In the genomic region with DNA sequence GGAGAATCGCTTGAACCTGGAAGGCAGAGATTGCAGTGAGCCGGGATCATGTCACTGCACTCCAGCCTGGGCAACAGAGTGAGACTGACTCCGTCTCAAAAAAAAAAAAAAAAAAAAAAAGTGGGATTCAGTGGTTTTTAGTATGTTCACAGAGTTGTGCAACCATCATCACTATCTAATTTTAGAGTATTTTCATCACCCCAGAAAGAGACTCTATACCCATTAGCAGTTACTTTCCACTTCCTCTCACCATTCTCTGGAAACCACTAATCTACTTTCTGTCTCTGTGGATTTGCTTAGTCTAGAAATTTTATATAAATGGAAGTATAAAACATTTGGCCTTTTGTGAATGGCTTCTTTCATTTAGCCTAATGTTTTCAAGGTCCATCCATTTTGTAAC, we compare ENCODE assay signal across 16 cellular contexts.
DNase-seq lines count a peak whose midpoint lies in the region; ATAC-seq and TF ChIP-seq lines count a peak whose summit lies in the region.
"Had no signal": no experiment of that assay in that cellular context is flagged by ENCODE, and none has a peak within 500 bp of the region (broad histone marks: within the 10 kb centered on the region; RNA-seq: fewer than 3 reads in every experiment).

No MANE protein-coding gene starts in this region.

- peaks cover 29% of the 10 kb centered on the region for H3K79me2 ChIP-seq in SK-N-SH (ENCODE audit: insufficient read depth)

- CTCF ChIA-PET in SK-N-SH (lab: Yijun Ruan, JAX) = interaction anchor here (0.9 kb wide), 1 partner anchor 21 kb away, joined by 3 read pairs; no protein-coding TSS in a partner anchor

- TF ChIP-seq EP300 in SK-N-SH (IDR thresholded peaks at IDR 0.05; ENCODE audit: borderline replicate concordance in 1 of 2, low read depth in 1 of 2, low read length in 1 of 2) = no peak

- H3F3A ChIP-seq in SK-N-SH (replicated peaks; ENCODE audit: insufficient read depth) = peaks cover 10% of the 10 kb centered on the region

- POLR2A ChIA-PET in SK-N-SH (lab: Yijun Ruan, JAX) = no interaction called here

- H3K4me3 ChIP-seq in ascending aorta = no peak overlapping the region
- H3K4me3 ChIP-seq in SK-N-SH (ENCODE audit: low read depth in 2 of 2, low read length in 1 of 2) = no peak overlapping the region
- H3K4me3 ChIP-seq: ovary, SJCRH30 had no signal

- H2AFZ ChIP-seq in SK-N-SH (ENCODE audit: low read depth) = no peak overlapping the region

- no peaks in the 10 kb centered on the region for H3K9me3 ChIP-seq in ascending aorta
- H3K9me3 ChIP-seq in SK-N-SH = no peaks in the 10 kb centered on the region
- H3K9me3 ChIP-seq: ovary, SJCRH30 had no signal

- H3K27me3 ChIP-seq in ascending aorta (no peaks in the 10 kb centered on the region), SK-N-SH (ENCODE audit: insufficient read depth) (no peaks in the 10 kb centered on the region)
- H3K27me3 ChIP-seq: ovary, SJCRH30 had no signal

- no peaks in the 10 kb centered on the region for H3K36me3 ChIP-seq in ascending aorta
- no peaks in the 10 kb centered on the region for H3K36me3 ChIP-seq in SK-N-SH (replicated peaks in 1 of 2; ENCODE audit: control insufficient read depth in 1 of 2, insufficient read depth in 2 of 2, low read length in 1 of 2)
- H3K36me3 ChIP-seq: ovary, SJCRH30 had no signal

- no peak for TF ChIP-seq CTCF in ascending aorta (IDR thresholded peaks at IDR 0.05)
- TF ChIP-seq CTCF in SK-N-SH (IDR thresholded peaks at IDR 0.05) = no peak

- intact Hi-C loops in ascending aorta (cut with DNase I) = no loop called here

- no peak overlapping the region for H3K4me2 ChIP-seq in SK-N-SH

- no peaks in the 10 kb centered on the region for H3K9me2 ChIP-seq in SK-N-SH

- 97% methylated on average over 3 of the region's 3 CpGs for WGBS in SK-N-SH (ENCODE audit: low lambda C conversion rate)

- no peak for TF ChIP-seq RAD21 in SK-N-SH (IDR thresholded peaks at IDR 0.05; ENCODE audit: low read length)

- H3K4me1 ChIP-seq in ascending aorta (peaks cover 3 to 31% of the 10 kb centered on the region in 2 donors), SK-N-SH (ENCODE audit: control insufficient read depth in 1 of 2, insufficient read depth in 2 of 2, low read depth in 1 of 2, low read length in 1 of 2) (peaks cover 8 to 16% of the 10 kb centered on the region in 2 experiments; a peak in 3 of 4 replicates)

- H3K27ac ChIP-seq in ascending aorta = peak overlapping the region; percentile 22 to 50
- H3K27ac ChIP-seq in SK-N-SH (ENCODE audit: low read depth in 2 of 2, low read length in 1 of 2) = no peak overlapping the region
- H3K27ac ChIP-seq: ovary, SJCRH30 had no signal

- ATAC-seq in GM18498 (IDR thresholded peaks at IDR 0.05; ENCODE audit: unreplicated experiment) (peak; percentile 70), GM21447 (IDR thresholded peaks at IDR 0.05; ENCODE audit: unreplicated experiment) (peak; percentile 59), HG03571 (IDR thresholded peaks at IDR 0.05; ENCODE audit: unreplicated experiment) (peak; percentile 64), GM21737 (IDR thresholded peaks at IDR 0.05; ENCODE audit: unreplicated experiment) (no peak)
- ATAC-seq: activated T-helper 17 cell treated with anti-CD3 and anti-CD28 coated beads, Interleukin-2, amount 50 U/mL, for 72 hours had no signal

- no peak overlapping the region for H3K9ac ChIP-seq in SK-N-SH

- DNase-seq in ascending aorta (ENCODE audit: low spot score in 2 of 2) (no peak), pons (ENCODE audit: low spot score) (no peak), SK-N-SH (no peak)
- no peak for DNase-seq in activated CD8-positive, alpha-beta memory T cell treated with anti-CD3 and anti-CD28 coated beads for 24 hours
- DNase-seq: activated B cell treated with CpG ODN at 0.5 μM for 24 hours, C1 segment of cervical spinal cord, hippocampal formation, NCI-H1417, NCI-H526 treated with DMSO at 0.1 percent for 48 hours, ovary, SJCRH30 had no signal

- no peaks in the 10 kb centered on the region for H4K20me1 ChIP-seq in SK-N-SH (ENCODE audit: insufficient read depth)

TF ChIP-seq in SK-N-SH, 30 proteins besides CTCF, POLR2A, EP300 and RAD21:
- no peak for TF ChIP-seq NRF1 (IDR thresholded peaks at IDR 0.05; ENCODE audit: low read depth, low read length)
- TF ChIP-seq, protein P1, sequence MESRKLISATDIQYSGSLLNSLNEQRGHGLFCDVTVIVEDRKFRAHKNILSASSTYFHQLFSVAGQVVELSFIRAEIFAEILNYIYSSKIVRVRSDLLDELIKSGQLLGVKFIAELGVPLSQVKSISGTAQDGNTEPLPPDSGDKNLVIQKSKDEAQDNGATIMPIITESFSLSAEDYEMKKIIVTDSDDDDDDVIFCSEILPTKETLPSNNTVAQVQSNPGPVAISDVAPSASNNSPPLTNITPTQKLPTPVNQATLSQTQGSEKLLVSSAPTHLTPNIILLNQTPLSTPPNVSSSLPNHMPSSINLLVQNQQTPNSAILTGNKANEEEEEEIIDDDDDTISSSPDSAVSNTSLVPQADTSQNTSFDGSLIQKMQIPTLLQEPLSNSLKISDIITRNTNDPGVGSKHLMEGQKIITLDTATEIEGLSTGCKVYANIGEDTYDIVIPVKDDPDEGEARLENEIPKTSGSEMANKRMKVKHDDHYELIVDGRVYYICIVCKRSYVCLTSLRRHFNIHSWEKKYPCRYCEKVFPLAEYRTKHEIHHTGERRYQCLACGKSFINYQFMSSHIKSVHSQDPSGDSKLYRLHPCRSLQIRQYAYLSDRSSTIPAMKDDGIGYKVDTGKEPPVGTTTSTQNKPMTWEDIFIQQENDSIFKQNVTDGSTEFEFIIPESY (IDR thresholded peaks at IDR 0.05; ENCODE audit: borderline replicate concordance, low read depth) = no peak
- no peak for TF ChIP-seq TCF12 (IDR thresholded peaks at IDR 0.05)
- TF ChIP-seq, protein P2, sequence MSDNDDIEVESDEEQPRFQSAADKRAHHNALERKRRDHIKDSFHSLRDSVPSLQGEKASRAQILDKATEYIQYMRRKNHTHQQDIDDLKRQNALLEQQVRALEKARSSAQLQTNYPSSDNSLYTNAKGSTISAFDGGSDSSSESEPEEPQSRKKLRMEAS (IDR thresholded peaks at IDR 0.05; ENCODE audit: low read depth) = no peak
- no peak for TF ChIP-seq TEAD4 (IDR thresholded peaks at IDR 0.05; ENCODE audit: borderline replicate concordance, insufficient read depth)
- no peak for TF ChIP-seq TAF1 (IDR thresholded peaks at IDR 0.05; ENCODE audit: borderline replicate concordance, low read depth, low read length)
- no peak for TF ChIP-seq FOXJ3 (CRISPR knock-in tag; IDR thresholded peaks at IDR 0.05)
- TF ChIP-seq ELF1 (IDR thresholded peaks at IDR 0.05) = no peak
- TF ChIP-seq GATA2 (CRISPR knock-in tag; IDR thresholded peaks at IDR 0.05) = no peak
- TF ChIP-seq FOSL2 (IDR thresholded peaks at IDR 0.05; ENCODE audit: borderline replicate concordance, low read depth) = no peak
TF ChIP-seq in SK-N-SH: peak in this region for 0.

Comparison
In these comparisons a context has a peak if more than half of its experiments do, and no peak if none do; other contexts are left out.
1. H3K27ac ChIP-seq: peak in ascending aorta (2 of 2); none in SK-N-SH (0 of 2).